In the genomic region with DNA sequence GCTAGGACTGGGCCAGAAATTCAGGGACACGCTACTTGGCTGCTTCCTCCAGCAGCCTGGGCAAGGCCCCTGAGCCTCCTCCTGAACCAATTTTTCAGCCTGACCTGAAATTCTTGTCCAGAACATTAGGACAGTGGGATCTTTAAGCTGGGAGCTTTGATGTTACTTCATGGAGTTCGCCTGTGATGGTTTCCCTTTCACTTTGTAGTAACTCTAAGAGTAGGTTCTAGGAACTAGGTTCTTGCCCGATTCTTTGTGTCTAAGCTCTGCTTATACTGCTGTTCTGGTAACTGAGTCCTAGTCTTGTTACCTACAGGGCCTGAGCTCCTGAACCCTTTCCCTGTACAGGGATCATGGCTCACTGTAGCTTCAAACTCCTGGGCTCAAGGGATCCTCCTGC, we compare ENCODE assay signal across 12 cellular contexts.
DNase-seq lines count a peak whose midpoint lies in the region; ATAC-seq and TF ChIP-seq lines count a peak whose summit lies in the region.
"Had no signal": no experiment of that assay in that cellular context is flagged by ENCODE, and none has a peak within 500 bp of the region (broad histone marks: within the 10 kb centered on the region; RNA-seq: fewer than 3 reads in every experiment).

No MANE protein-coding gene starts in this region.

- peak overlapping the region; percentile 75 for H3K27ac Mint-ChIP-seq in activated CD8-positive, alpha-beta memory T cell treated with anti-CD3 and anti-CD28 coated beads, Interleukin-2, amount 10 ng/mL, durations not matched to agents 7 days and 5 days
- H3K27ac Mint-ChIP-seq in HFFc6 = no peak overlapping the region
- H3K27ac Mint-ChIP-seq in activated CD4-positive, alpha-beta memory T cell treated with anti-CD3 and anti-CD28 coated beads for 36 hours = peak overlapping the region; percentile 40

- peaks cover 20% of the 10 kb centered on the region for H3K27me3 Mint-ChIP-seq in activated CD8-positive, alpha-beta memory T cell treated with anti-CD3 and anti-CD28 coated beads, Interleukin-2, amount 10 ng/mL, durations not matched to agents 7 days and 5 days
- H3K27me3 Mint-ChIP-seq in HFFc6 (ENCODE audit: insufficient read depth) = peaks cover 47% of the 10 kb centered on the region
- peaks cover 2% of the 10 kb centered on the region for H3K27me3 Mint-ChIP-seq in activated CD4-positive, alpha-beta memory T cell treated with anti-CD3 and anti-CD28 coated beads for 36 hours

- peak; percentile 34 for ATAC-seq in activated CD8-positive, alpha-beta memory T cell treated with anti-CD3 and anti-CD28 coated beads, Interleukin-2, amount 10 ng/mL, durations not matched to agents 7 days and 5 days
- ATAC-seq: A549 had no signal

- TF ChIP-seq CTCF in HFFc6 (IDR thresholded peaks at IDR 0.05) (no peak), osteoblast (IDR thresholded peaks at IDR 0.05; ENCODE audit: extremely low read depth, low read depth, low read length) (no peak)

- peaks cover 51% of the 10 kb centered on the region for H3K27me3 ChIP-seq in osteoblast (ENCODE audit: insufficient read depth, low read length)

- H3K79me2 ChIP-seq in osteoblast (ENCODE audit: insufficient read depth, low read length) = no peaks in the 10 kb centered on the region

- no peak overlapping the region for H3K4me3 ChIP-seq in osteoblast (ENCODE audit: insufficient read depth, low read length)
- H3K4me3 ChIP-seq: A549 had no signal

- no peaks in the 10 kb centered on the region for H3K36me3 Mint-ChIP-seq in activated CD8-positive, alpha-beta memory T cell treated with anti-CD3 and anti-CD28 coated beads, Interleukin-2, amount 10 ng/mL, durations not matched to agents 7 days and 5 days
- no peaks in the 10 kb centered on the region for H3K36me3 Mint-ChIP-seq in HFFc6 (ENCODE audit: low read depth)
- no peaks in the 10 kb centered on the region for H3K36me3 Mint-ChIP-seq in activated CD4-positive, alpha-beta memory T cell treated with anti-CD3 and anti-CD28 coated beads for 36 hours

- no peaks in the 10 kb centered on the region for H3K36me3 ChIP-seq in osteoblast (ENCODE audit: insufficient read depth, low read length)

- peaks cover 9% of the 10 kb centered on the region for H3K4me1 ChIP-seq in osteoblast (ENCODE audit: insufficient read depth, low read length)
- H3K4me1 ChIP-seq: A549 had no signal

- CTCF ChIA-PET in activated CD8-positive, alpha-beta memory T cell treated with anti-CD3 and anti-CD28 coated beads, Interleukin-2, amount 10 ng/mL, durations not matched to agents 7 days and 5 days (lab: Charles Lee) = interaction anchor here (0.8 to 7.9 kb wide), 8 partner anchors 11 to 59 kb away, joined by 3 to 139 read pairs (median 6); no protein-coding TSS in a partner anchor
- CTCF ChIA-PET in activated CD4-positive, alpha-beta memory T cell treated with anti-CD3 and anti-CD28 coated beads for 36 hours (lab: Charles Lee) = interaction anchor here (0.7 to 8.1 kb wide), 6 partner anchors 22 to 351 kb away, joined by 3 to 203 read pairs (median 32); no protein-coding TSS in a partner anchor

- H3K9me3 ChIP-seq in osteoblast (ENCODE audit: low read depth, low read length) = no peaks in the 10 kb centered on the region
- H3K9me3 ChIP-seq: A549 had no signal

- no peak overlapping the region for H3K27ac ChIP-seq in osteoblast (ENCODE audit: low read depth, low read length)
- H3K27ac ChIP-seq: A549 had no signal

- H3K4me2 ChIP-seq in osteoblast (ENCODE audit: insufficient read depth, low read length) = peak overlapping the region; percentile 14
- H3K4me2 ChIP-seq: A549 had no signal

- H3K4me1 Mint-ChIP-seq in activated CD8-positive, alpha-beta memory T cell treated with anti-CD3 and anti-CD28 coated beads, Interleukin-2, amount 10 ng/mL, durations not matched to agents 7 days and 5 days = peaks cover 51% of the 10 kb centered on the region
- peaks cover 43% of the 10 kb centered on the region for H3K4me1 Mint-ChIP-seq in HFFc6 (ENCODE audit: low read depth)
- peaks cover 73% of the 10 kb centered on the region for H3K4me1 Mint-ChIP-seq in activated CD4-positive, alpha-beta memory T cell treated with anti-CD3 and anti-CD28 coated beads for 36 hours (ENCODE audit: low read depth)

- POLR2A ChIA-PET in activated CD4-positive, alpha-beta memory T cell treated with anti-CD3 and anti-CD28 coated beads for 36 hours (lab: Charles Lee) = interaction anchor here (0.8 kb wide), 1 partner anchor 21 kb away, joined by 4 read pairs; no protein-coding TSS in a partner anchor

- H3K9me3 Mint-ChIP-seq in activated CD8-positive, alpha-beta memory T cell treated with anti-CD3 and anti-CD28 coated beads, Interleukin-2, amount 10 ng/mL, durations not matched to agents 7 days and 5 days (ENCODE audit: low read depth) = no peaks in the 10 kb centered on the region
- H3K9me3 Mint-ChIP-seq in HFFc6 = no peaks in the 10 kb centered on the region
- no peaks in the 10 kb centered on the region for H3K9me3 Mint-ChIP-seq in activated CD4-positive, alpha-beta memory T cell treated with anti-CD3 and anti-CD28 coated beads for 36 hours

- no peak overlapping the region for H2AFZ ChIP-seq in osteoblast (ENCODE audit: low read length)

- DNase-seq in activated CD8-positive, alpha-beta memory T cell treated with anti-CD3 and anti-CD28 coated beads, Interleukin-2, amount 10 ng/mL, durations not matched to agents 7 days and 5 days = no peak
- DNase-seq in activated CD8-positive, alpha-beta memory T cell treated with anti-CD3 and anti-CD28 coated beads, Interleukin-2, amount 50 U/mL, for 48 hours = no peak
- DNase-seq in HFFc6 = no peak
- DNase-seq in activated CD4-positive, alpha-beta memory T cell treated with anti-CD3 and anti-CD28 coated beads for 36 hours = no peak
- DNase-seq in osteoblast (ENCODE audit: insufficient read length, low spot score, missing footprints) = no peak
- no peak for DNase-seq in NCI-H1048 (lab: John Stamatoyannopoulos, UW)
- no peak for DNase-seq in NCI-H146 treated with DMSO at 0.1 percent for 48 hours (lab: John Stamatoyannopoulos, UW; ENCODE audit: unreplicated experiment)
- DNase-seq in NCI-H748 (lab: John Stamatoyannopoulos, UW; ENCODE audit: unreplicated experiment) = no peak
- DNase-seq: mesendoderm; NK-92 treated with Interleukin-12 subunit alpha and Interleukin-12 subunit beta, amount 100 ng/mL, for 24 hours; occipital lobe had no signal

- peak overlapping the region; percentile 66 for H3K4me3 Mint-ChIP-seq in activated CD8-positive, alpha-beta memory T cell treated with anti-CD3 and anti-CD28 coated beads, Interleukin-2, amount 10 ng/mL, durations not matched to agents 7 days and 5 days
- peak overlapping the region; percentile 36; the same call in 1 of the 2 replicates for H3K4me3 Mint-ChIP-seq in HFFc6
- H3K4me3 Mint-ChIP-seq in activated CD4-positive, alpha-beta memory T cell treated with anti-CD3 and anti-CD28 coated beads for 36 hours = peak overlapping the region; percentile 67

- no peaks in the 10 kb centered on the region for H4K20me1 ChIP-seq in osteoblast (ENCODE audit: insufficient read depth, low read length)

- intact Hi-C loops in activated CD4-positive, alpha-beta memory T cell treated with anti-CD3 and anti-CD28 coated beads for 36 hours (cut with micrococcal nuclease) = loop anchor here (5.0 kb wide), 1 partner anchor 255 kb away; no protein-coding TSS in a partner anchor
